ENCODE assay signal across 2 cellular contexts in genomic region chr11:12218909-12219308, GRCh38.
TF ChIP-seq lines count a peak whose summit lies in the region.

No MANE protein-coding gene starts in this region.

TF ChIP-seq in A549, 52 proteins besides CTCF, POLR2A, EP300 and RAD21 (continued from another document):
- TF ChIP-seq RNF2 (IDR thresholded peaks at IDR 0.05; ENCODE audit: borderline replicate concordance, low read depth) (no peak), ESRRA (IDR thresholded peaks at IDR 0.05; ENCODE audit: borderline replicate concordance, low read length) (no peak), HES2 (IDR thresholded peaks at IDR 0.05) (no peak), RARB (CRISPR knock-in tag; IDR thresholded peaks at IDR 0.05) (no peak), BHLHE40 (IDR thresholded peaks at IDR 0.05; ENCODE audit: low read depth, low read length) (no peak), ZNF302 (CRISPR knock-in tag; IDR thresholded peaks at IDR 0.05) (no peak)

TF ChIP-seq in GM23338, 12 proteins besides CTCF, POLR2A, EP300 and RAD21 (continued from another document):
- no peak for TF ChIP-seq ZNF462 (CRISPR knock-in tag; IDR thresholded peaks at IDR 0.05)
- no peak for TF ChIP-seq EZH2 (IDR thresholded peaks at IDR 0.05; ENCODE audit: low read depth, unreplicated experiment)
- TF ChIP-seq CREB1 (CRISPR knock-in tag; IDR thresholded peaks at IDR 0.05; ENCODE audit: low read depth), result no peak
- TF ChIP-seq NANOG (IDR thresholded peaks at IDR 0.05; ENCODE audit: borderline replicate concordance), result no peak
- TF ChIP-seq STAT1 (IDR thresholded peaks at IDR 0.05; ENCODE audit: unreplicated experiment), result no peak
- TF ChIP-seq POLR2AphosphoS5 (IDR thresholded peaks at IDR 0.05; ENCODE audit: low read depth), result no peak
- no peak for TF ChIP-seq ZNF114 (CRISPR knock-in tag; IDR thresholded peaks at IDR 0.05)
- no peak for TF ChIP-seq EZH2phosphoT487 (IDR thresholded peaks at IDR 0.05; ENCODE audit: unreplicated experiment)
- TF ChIP-seq ZNF331 (CRISPR knock-in tag; IDR thresholded peaks at IDR 0.05; ENCODE audit: low read depth), result no peak
- TF ChIP-seq REST (IDR thresholded peaks at IDR 0.05; ENCODE audit: unreplicated experiment), result no peak
TF ChIP-seq in GM23338: peak in this region for 0.
